In the genomic region with DNA sequence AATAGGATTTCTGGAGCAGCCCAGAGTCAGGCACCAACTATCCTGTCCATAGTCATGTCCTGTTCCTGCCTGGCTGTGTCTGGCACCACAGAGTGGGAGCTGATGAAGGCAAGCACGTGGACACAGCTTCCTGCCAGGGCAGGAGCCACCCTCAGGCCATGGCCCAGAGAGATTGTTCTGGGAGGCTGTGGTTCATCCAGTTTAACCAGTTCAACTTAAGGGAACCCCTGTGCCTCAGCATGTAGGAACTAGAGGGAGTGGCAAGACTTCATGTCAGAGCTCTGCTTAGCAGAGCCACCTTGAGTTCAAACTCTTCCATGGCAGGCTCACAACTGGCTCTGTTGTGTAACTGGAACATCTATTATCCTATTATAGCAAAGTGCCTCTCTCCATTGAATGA, we compare ENCODE assay signal across 9 cellular contexts.
A peak's percentile ranks its signal among the peaks of the same experiment; 100 is the strongest.
DNase-seq lines count a peak whose midpoint lies in the region; ATAC-seq, FAIRE-seq and TF ChIP-seq lines count a peak whose summit lies in the region.
"Had no signal": no experiment of that assay in that cellular context is flagged by ENCODE, and none has a peak within 500 bp of the region (broad histone marks: within the 10 kb centered on the region; RNA-seq: fewer than 3 reads in every experiment).

No MANE protein-coding gene starts in this region.

- H3K27me3 ChIP-seq in HepG2 (ENCODE audit: control insufficient read depth in 1 of 2, insufficient read depth in 2 of 2, low read length in 2 of 2): no peaks in the 10 kb centered on the region

- FAIRE-seq in HepG2 (lab: Jason Lieb, UNC): no peak

- no peak overlapping the region for H3K9ac ChIP-seq in HepG2 (ENCODE audit: insufficient read depth, low read depth, low read length)

- BruUV-seq in HepG2 (replicated peaks; lab: Mats Ljungman, UMichigan): no TSS peak

- no peaks in the 10 kb centered on the region for H3K9me3 Mint-ChIP-seq in activated naive CD4-positive, alpha-beta T cell treated with anti-CD3 and anti-CD28 coated beads, Interleukin-2, amount 10 ng/mL, durations not matched to agents 7 days and 5 days
- no peaks in the 10 kb centered on the region for H3K9me3 Mint-ChIP-seq in activated CD4-positive, alpha-beta memory T cell treated with anti-CD3 and anti-CD28 coated beads, Interleukin-2, amount 10 ng/mL, durations not matched to agents 7 days and 5 days
- H3K9me3 Mint-ChIP-seq: T-helper 1 cell treated with Interleukin-12 subunit alpha and Interleukin-12 subunit beta and Interleukin-4 antibody, amounts not matched to agents 30 μg/mL and 1 μg/mL, for 36 hours had no signal

- no peaks in the 10 kb centered on the region for H3K27me3 Mint-ChIP-seq in activated naive CD4-positive, alpha-beta T cell treated with anti-CD3 and anti-CD28 coated beads, Interleukin-2, amount 10 ng/mL, durations not matched to agents 7 days and 5 days
- no peaks in the 10 kb centered on the region for H3K27me3 Mint-ChIP-seq in activated CD4-positive, alpha-beta memory T cell treated with anti-CD3 and anti-CD28 coated beads, Interleukin-2, amount 10 ng/mL, durations not matched to agents 7 days and 5 days

- no peaks in the 10 kb centered on the region for H3K79me2 ChIP-seq in HepG2 (ENCODE audit: insufficient read depth, low read length)

- no peak overlapping the region for H3K27ac Mint-ChIP-seq in activated naive CD4-positive, alpha-beta T cell treated with anti-CD3 and anti-CD28 coated beads, Interleukin-2, amount 10 ng/mL, durations not matched to agents 7 days and 5 days
- no peak overlapping the region for H3K27ac Mint-ChIP-seq in activated CD4-positive, alpha-beta memory T cell treated with anti-CD3 and anti-CD28 coated beads, Interleukin-2, amount 10 ng/mL, durations not matched to agents 7 days and 5 days
- H3K27ac Mint-ChIP-seq: T-helper 1 cell treated with Interleukin-12 subunit alpha and Interleukin-12 subunit beta and Interleukin-4 antibody, amounts not matched to agents 30 μg/mL and 1 μg/mL, for 36 hours had no signal

- no peak for TF ChIP-seq CTCF in HepG2 (CRISPR knock-in tag; IDR thresholded peaks at IDR 0.05)

- H3K4me1 ChIP-seq in HepG2 (ENCODE audit: insufficient read depth, low read length): no peaks in the 10 kb centered on the region

- CTCF ChIA-PET in HepG2 (lab: Yijun Ruan, JAX; ENCODE audit: low intra/inter-chr PET ratio, low total read pairs): no interaction called here
- CTCF ChIA-PET in activated naive CD4-positive, alpha-beta T cell treated with anti-CD3 and anti-CD28 coated beads, Interleukin-2, amount 10 ng/mL, durations not matched to agents 7 days and 5 days (lab: Charles Lee): no interaction called here
- CTCF ChIA-PET in activated CD4-positive, alpha-beta memory T cell treated with anti-CD3 and anti-CD28 coated beads, Interleukin-2, amount 10 ng/mL, durations not matched to agents 7 days and 5 days (lab: Charles Lee): no interaction called here

- no peak overlapping the region for H3K4me3 Mint-ChIP-seq in activated naive CD4-positive, alpha-beta T cell treated with anti-CD3 and anti-CD28 coated beads, Interleukin-2, amount 10 ng/mL, durations not matched to agents 7 days and 5 days
- no peak overlapping the region for H3K4me3 Mint-ChIP-seq in activated CD4-positive, alpha-beta memory T cell treated with anti-CD3 and anti-CD28 coated beads, Interleukin-2, amount 10 ng/mL, durations not matched to agents 7 days and 5 days
- H3K4me3 Mint-ChIP-seq: T-helper 1 cell treated with Interleukin-12 subunit alpha and Interleukin-12 subunit beta and Interleukin-4 antibody, amounts not matched to agents 30 μg/mL and 1 μg/mL, for 36 hours had no signal

- POLR2A ChIA-PET in HepG2 (lab: Yijun Ruan, JAX): no interaction called here
- POLR2A ChIA-PET in activated CD4-positive, alpha-beta memory T cell treated with anti-CD3 and anti-CD28 coated beads, Interleukin-2, amount 10 ng/mL, durations not matched to agents 7 days and 5 days (lab: Charles Lee): no interaction called here

- H2AFZ ChIP-seq in HepG2 (ENCODE audit: low read length): no peak overlapping the region

- H3K36me3 Mint-ChIP-seq in activated naive CD4-positive, alpha-beta T cell treated with anti-CD3 and anti-CD28 coated beads, Interleukin-2, amount 10 ng/mL, durations not matched to agents 7 days and 5 days: no peaks in the 10 kb centered on the region
- no peaks in the 10 kb centered on the region for H3K36me3 Mint-ChIP-seq in activated CD4-positive, alpha-beta memory T cell treated with anti-CD3 and anti-CD28 coated beads, Interleukin-2, amount 10 ng/mL, durations not matched to agents 7 days and 5 days (ENCODE audit: low read depth)

- intact Hi-C loops in HepG2 (cut with micrococcal nuclease; ENCODE audit: unreplicated experiment): no loop called here

- DNase-seq in ACHN (peak; percentile 13), ecto neural progenitor cell (ENCODE audit: low spot score) (peak; percentile 49), HepG2 (ENCODE audit: low spot score) (no peak)
- no peak for DNase-seq in activated naive CD4-positive, alpha-beta T cell treated with anti-CD3 and anti-CD28 coated beads, Interleukin-2, amount 10 ng/mL, durations not matched to agents 7 days and 5 days
- no peak for DNase-seq in activated naive CD4-positive, alpha-beta T cell treated with Interleukin-2 at 50 U/mL for 16 hours
- DNase-seq in activated CD4-positive, alpha-beta memory T cell treated with anti-CD3 and anti-CD28 coated beads, Interleukin-2, amount 10 ng/mL, durations not matched to agents 7 days and 5 days: no peak

- no peak overlapping the region for H3K4me3 ChIP-seq in HepG2 (replicated peaks in 1 of 3; ENCODE audit: insufficient read depth in 1 of 3, low read depth in 2 of 3, low read length in 3 of 3)

- no peaks in the 10 kb centered on the region for H3K36me3 ChIP-seq in HepG2 (replicated peaks in 1 of 2; ENCODE audit: control insufficient read depth in 1 of 2, insufficient read depth in 2 of 2, low read length in 2 of 2)

- H3K27ac ChIP-seq in HepG2 (ENCODE audit: extremely low read length, insufficient read depth, low read length): no peak overlapping the region

- no peak for TF ChIP-seq POLR2A in HepG2 (IDR thresholded peaks at IDR 0.05; ENCODE audit: insufficient read depth in 1 of 2, low read depth in 2 of 2, low read length in 2 of 2)

- no peaks in the 10 kb centered on the region for H4K20me1 ChIP-seq in HepG2 (ENCODE audit: insufficient read depth, low read length)

- TF ChIP-seq EP300 in Ishikawa (IDR thresholded peaks at IDR 0.05; ENCODE audit: borderline replicate concordance) (no peak), HepG2 (IDR thresholded peaks at IDR 0.05; ENCODE audit: low read depth in 2 of 2, low read length in 2 of 2) (no peak), HepG2 (CRISPR knock-in tag; IDR thresholded peaks at IDR 0.05; ENCODE audit: borderline replicate concordance) (no peak)

- ATAC-seq in HepG2 (peak; percentile 60), GM19035 (IDR thresholded peaks at IDR 0.05; ENCODE audit: unreplicated experiment) (no peak)

- H3K9me3 ChIP-seq in HepG2 (ENCODE audit: low read length): no peaks in the 10 kb centered on the region

- peak; percentile 50 for TF ChIP-seq RAD21 in Ishikawa (IDR thresholded peaks at IDR 0.05; ENCODE audit: low read depth)
- no peak for TF ChIP-seq RAD21 in HepG2 (CRISPR knock-in tag; IDR thresholded peaks at IDR 0.05)

- in situ Hi-C loops in ACHN (cut with HindIII; ENCODE audit: low pct_ligation_motif_present, low pct_unique_long_range_greater_than_20kb, low sequenced_read_pairs) (no loop called here), HepG2 (cut with HindIII; ENCODE audit: extremely low pct_ligation_motif_present, low pct_unique_long_range_greater_than_20kb) (no loop called here)

- 0% methylated on average over 1 of the region's 1 CpG for WGBS in HepG2 (ENCODE audit: low lambda C conversion rate)

- no peaks in the 10 kb centered on the region for H3K4me1 Mint-ChIP-seq in activated naive CD4-positive, alpha-beta T cell treated with anti-CD3 and anti-CD28 coated beads, Interleukin-2, amount 10 ng/mL, durations not matched to agents 7 days and 5 days
- no peaks in the 10 kb centered on the region for H3K4me1 Mint-ChIP-seq in activated CD4-positive, alpha-beta memory T cell treated with anti-CD3 and anti-CD28 coated beads, Interleukin-2, amount 10 ng/mL, durations not matched to agents 7 days and 5 days

- no peak overlapping the region for H3K4me2 ChIP-seq in HepG2 (ENCODE audit: low read depth, low read length)

TF ChIP-seq in Ishikawa, 13 proteins besides CTCF, POLR2A, EP300 and RAD21:
- TF ChIP-seq CREB1 (IDR thresholded peaks at IDR 0.05; ENCODE audit: low read depth): no peak
- TF ChIP-seq YY1 (IDR thresholded peaks at IDR 0.05; ENCODE audit: low read depth): no peak
- TF ChIP-seq TCF12 (IDR thresholded peaks at IDR 0.05; ENCODE audit: low read depth): no peak
- TF ChIP-seq, protein P1, sequence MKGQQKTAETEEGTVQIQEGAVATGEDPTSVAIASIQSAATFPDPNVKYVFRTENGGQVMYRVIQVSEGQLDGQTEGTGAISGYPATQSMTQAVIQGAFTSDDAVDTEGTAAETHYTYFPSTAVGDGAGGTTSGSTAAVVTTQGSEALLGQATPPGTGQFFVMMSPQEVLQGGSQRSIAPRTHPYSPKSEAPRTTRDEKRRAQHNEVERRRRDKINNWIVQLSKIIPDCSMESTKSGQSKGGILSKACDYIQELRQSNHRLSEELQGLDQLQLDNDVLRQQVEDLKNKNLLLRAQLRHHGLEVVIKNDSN (IDR thresholded peaks at IDR 0.05): peak; percentile 66
- TF ChIP-seq FOXM1 (IDR thresholded peaks at IDR 0.05; ENCODE audit: borderline replicate concordance, low read depth): no peak
- TF ChIP-seq, protein P2, sequence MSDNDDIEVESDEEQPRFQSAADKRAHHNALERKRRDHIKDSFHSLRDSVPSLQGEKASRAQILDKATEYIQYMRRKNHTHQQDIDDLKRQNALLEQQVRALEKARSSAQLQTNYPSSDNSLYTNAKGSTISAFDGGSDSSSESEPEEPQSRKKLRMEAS (IDR thresholded peaks at IDR 0.05): peak; percentile 93

TF ChIP-seq in HepG2, 621 proteins besides CTCF, POLR2A, EP300 and RAD21 (continues in another document):
- TF ChIP-seq ZNF292 (CRISPR knock-in tag; IDR thresholded peaks at IDR 0.05; ENCODE audit: borderline replicate concordance, low read depth) (no peak), RXRA (CRISPR knock-in tag; IDR thresholded peaks at IDR 0.05) (no peak), TFDP1 (CRISPR knock-in tag; IDR thresholded peaks at IDR 0.05; ENCODE audit: borderline replicate concordance) (no peak)

Comparison
In these comparisons a context has a peak if more than half of its experiments do, and no peak if none do; other contexts are left out.
1. DNase-seq: peak in ACHN (single experiment) and ecto neural progenitor cell (single experiment); none in HepG2 (single experiment), activated naive CD4-positive, alpha-beta T cell treated with anti-CD3 and anti-CD28 coated beads, Interleukin-2, amount 10 ng/mL, durations not matched to agents 7 days and 5 days (single experiment), activated naive CD4-positive, alpha-beta T cell treated with Interleukin-2 at 50 U/mL for 16 hours (single experiment) and activated CD4-positive, alpha-beta memory T cell treated with anti-CD3 and anti-CD28 coated beads, Interleukin-2, amount 10 ng/mL, durations not matched to agents 7 days and 5 days (single experiment).